14 cellular contexts compared by ENCODE assay signal in genomic region chr3:194585880-194586281, GRCh38. TPM values are rescaled to one million over a fixed set of nuclear protein-coding genes. Genes with fewer than 3 reads are reported as not detected.
DNase-seq lines count a peak whose midpoint lies in the region; ATAC-seq, FAIRE-seq and TF ChIP-seq lines count a peak whose summit lies in the region.
"Had no signal": no experiment of that assay in that cellular context is flagged by ENCODE, and none has a peak within 500 bp of the region (broad histone marks: within the 10 kb centered on the region; RNA-seq: fewer than 3 reads in every experiment).

No MANE protein-coding gene starts in this region.

- peak; percentile 16 for ATAC-seq in HepG2
- no peak for ATAC-seq in right lobe of liver
- ATAC-seq in K562: peak; percentile 20
- no peak for ATAC-seq in natural killer cell
- no peak for ATAC-seq in HG03442 (IDR thresholded peaks at IDR 0.05; ENCODE audit: unreplicated experiment)
- ATAC-seq in GM19455 (IDR thresholded peaks at IDR 0.05; ENCODE audit: unreplicated experiment): no peak
- ATAC-seq: left colon, T-cell had no signal

- H3K27me3 ChIP-seq in HepG2 (ENCODE audit: control insufficient read depth in 1 of 2, insufficient read depth in 2 of 2, low read length in 2 of 2) (no peaks in the 10 kb centered on the region; a peak in 1 of 5 replicates), right lobe of liver (no peaks in the 10 kb centered on the region), K562 (ENCODE audit: control insufficient read depth in 2 of 2, insufficient read depth in 2 of 2, low read length in 2 of 2) (no peaks in the 10 kb centered on the region), H7 (ENCODE audit: control insufficient read depth, insufficient read depth, low read length) (no peaks in the 10 kb centered on the region)
- H3K27me3 ChIP-seq: esophagus squamous epithelium, tibial artery had no signal

- in situ Hi-C loops in HepG2 (cut with HindIII; ENCODE audit: extremely low pct_ligation_motif_present, low pct_unique_long_range_greater_than_20kb) (no loop called here), K562 (cut with MboI) (loop anchor here (10.0 kb wide), 1 partner anchor 251 kb away; no protein-coding TSS in a partner anchor), GM13976 (cut with MboI; ENCODE audit: low sequenced_read_pairs, unreplicated experiment) (loop anchor here (25.0 kb wide), 1 partner anchor 249 kb away; no protein-coding TSS in a partner anchor)

- TF ChIP-seq POLR2A in HepG2 (IDR thresholded peaks at IDR 0.05; ENCODE audit: insufficient read depth in 1 of 2, low read depth in 2 of 2, low read length in 2 of 2) (no peak; a peak in 1 of 4 replicates), right lobe of liver (IDR thresholded peaks at IDR 0.05) (no peak), K562 (conservative IDR thresholded peaks at IDR 0.05) (no peak)

- no peak for DNase-seq in HepG2 (ENCODE audit: low spot score)
- no peak for DNase-seq in right lobe of liver
- DNase-seq in K562 (ENCODE audit: extremely low read depth in 1 of 4, low spot score in 3 of 4): peak in 2 of 4 experiments; percentile 30 to 50
- DNase-seq in natural killer cell: no peak
- no peak for DNase-seq in H7
- DNase-seq in GM13976 (ENCODE audit: low spot score): no peak
- DNase-seq: aorta, esophagus squamous epithelium, left colon, MM.1S, T-cell, tibial artery had no signal

- TF ChIP-seq EP300 in HepG2 (IDR thresholded peaks at IDR 0.05; ENCODE audit: low read depth in 2 of 2, low read length in 2 of 2) (no peak), HepG2 (CRISPR knock-in tag; IDR thresholded peaks at IDR 0.05; ENCODE audit: borderline replicate concordance) (no peak), K562 (IDR thresholded peaks at IDR 0.05; ENCODE audit: low read length) (no peak)

- H3K36me3 ChIP-seq in HepG2 (replicated peaks in 1 of 2; ENCODE audit: control insufficient read depth in 1 of 2, insufficient read depth in 2 of 2, low read length in 2 of 2) (0 out of 5 replicates have a peak, but pooled peaks cover 0 to 5% of the 10 kb centered on the region in 2 experiments), right lobe of liver (no peaks in the 10 kb centered on the region), K562 (ENCODE audit: control insufficient read depth, insufficient read depth, low read length) (peaks cover 20% of the 10 kb centered on the region; the same call in 2 of the 3 replicates), H7 (replicated peaks; ENCODE audit: control insufficient read depth, insufficient read depth, low read length) (no peaks in the 10 kb centered on the region)

- H3K9ac ChIP-seq in HepG2 (ENCODE audit: insufficient read depth, low read depth, low read length) (no peak overlapping the region), K562 (ENCODE audit: insufficient read depth in 1 of 2, low read depth in 2 of 2, low read length in 2 of 2) (no peak overlapping the region)

- WGBS in HepG2 (ENCODE audit: low lambda C conversion rate): 72% methylated on average over 5 of the region's 5 CpGs
- 83% methylated on average over 5 of the region's 5 CpGs for WGBS in right lobe of liver (ENCODE audit: insufficient coverage, low coverage, low lambda C conversion rate, missing lambda C conversion rate)
- 71% methylated on average over 5 of the region's 5 CpGs for WGBS in K562 (ENCODE audit: insufficient coverage, low coverage, missing lambda C conversion rate)

- BruUV-seq in HepG2 (replicated peaks; lab: Mats Ljungman, UMichigan) (no TSS peak), K562 (replicated peaks; lab: Mats Ljungman, UMichigan) (no TSS peak)

- H3K79me2 ChIP-seq in HepG2 (ENCODE audit: insufficient read depth, low read length) (peaks cover 11% of the 10 kb centered on the region), K562 (ENCODE audit: control insufficient read depth, insufficient read depth, low read length) (peaks cover 13% of the 10 kb centered on the region)

- no peaks in the 10 kb centered on the region for H3K36me3 Mint-ChIP-seq in natural killer cell

- H3K9me3 ChIP-seq in HepG2 (ENCODE audit: low read length): no peaks in the 10 kb centered on the region
- no peaks in the 10 kb centered on the region for H3K9me3 ChIP-seq in right lobe of liver
- no peaks in the 10 kb centered on the region for H3K9me3 ChIP-seq in K562 (replicated peaks; ENCODE audit: control insufficient read depth, insufficient read depth, low read depth, low read length)
- H3K9me3 ChIP-seq: esophagus squamous epithelium, tibial artery had no signal

- H3K9me3 Mint-ChIP-seq in natural killer cell: no peaks in the 10 kb centered on the region

- H4K20me1 ChIP-seq in HepG2 (ENCODE audit: insufficient read depth, low read length) (no peaks in the 10 kb centered on the region), K562 (replicated peaks; ENCODE audit: control insufficient read depth, insufficient read depth, low read length) (no peaks in the 10 kb centered on the region)

- TF ChIP-seq CTCF in HepG2 (CRISPR knock-in tag; IDR thresholded peaks at IDR 0.05) (no peak), right lobe of liver (IDR thresholded peaks at IDR 0.05) (no peak), K562 (IDR thresholded peaks at IDR 0.05 in 2 of 3, conservative IDR thresholded peaks at IDR 0.05 in 1 of 3; ENCODE audit: insufficient read depth in 2 of 3, low read depth in 1 of 3, low read length in 3 of 3) (no peak), natural killer cell (IDR thresholded peaks at IDR 0.05) (no peak), GM13976 (IDR thresholded peaks at IDR 0.05; ENCODE audit: borderline replicate concordance, control extremely low read depth, extremely low read depth, insufficient read depth, missing control alignments) (no peak)

- peaks cover 29% of the 10 kb centered on the region for H3K4me1 ChIP-seq in HepG2 (ENCODE audit: insufficient read depth, low read length)
- peaks cover 0 to 9% (median 0%) of the 10 kb centered on the region in 4 donors for H3K4me1 ChIP-seq in right lobe of liver
- peaks cover 5 to 11% of the 10 kb centered on the region in 2 experiments; a peak in 4 of 5 replicates for H3K4me1 ChIP-seq in K562 (replicated peaks in 1 of 2; ENCODE audit: control insufficient read depth in 2 of 2, insufficient read depth in 2 of 2, low read length in 2 of 2)

- H3K4me3 ChIP-seq in HepG2 (replicated peaks in 1 of 3; ENCODE audit: insufficient read depth in 1 of 3, low read depth in 2 of 3, low read length in 3 of 3): no peak overlapping the region
- no peak overlapping the region for H3K4me3 ChIP-seq in right lobe of liver
- H3K4me3 ChIP-seq in K562: no peak overlapping the region
- no peak overlapping the region for H3K4me3 ChIP-seq in H7 (ENCODE audit: insufficient read depth, low read depth, low read length)
- H3K4me3 ChIP-seq: esophagus squamous epithelium, tibial artery had no signal

- intact Hi-C loops in HepG2 (cut with micrococcal nuclease; ENCODE audit: unreplicated experiment): no loop called here
- intact Hi-C loops in right lobe of liver (cut with DNase I): loop anchor here in 1 of 2 donors (5.0 kb wide), 1 partner anchor 109 kb away; no protein-coding TSS in a partner anchor
- intact Hi-C loops in K562 (cut with micrococcal nuclease): no loop called here
- intact Hi-C loops in natural killer cell (cut with micrococcal nuclease): no loop called here

- H3K27ac ChIP-seq in HepG2 (ENCODE audit: extremely low read length, insufficient read depth, low read length): no peak overlapping the region
- H3K27ac ChIP-seq in right lobe of liver: no peak overlapping the region
- no peak overlapping the region for H3K27ac ChIP-seq in K562 (ENCODE audit: extremely low read depth, low read depth, low read length)

- no peaks in the 10 kb centered on the region for H3K9me1 ChIP-seq in K562 (ENCODE audit: control insufficient read depth, insufficient read depth, low read length)

- TF ChIP-seq RAD21 in HepG2 (CRISPR knock-in tag; IDR thresholded peaks at IDR 0.05): no peak
- no peak for TF ChIP-seq RAD21 in K562 (CRISPR knock-in tag; conservative IDR thresholded peaks at IDR 0.05 in 1 of 2, IDR thresholded peaks at IDR 0.05 in 1 of 2)

- H3K27me3 Mint-ChIP-seq in natural killer cell (ENCODE audit: low read depth in 2 of 2): no peaks in the 10 kb centered on the region
- H3K27me3 Mint-ChIP-seq: T-cell had no signal

- H2AFZ ChIP-seq in HepG2 (ENCODE audit: low read length): no peak overlapping the region
- H2AFZ ChIP-seq in K562 (ENCODE audit: low read depth, low read length): no peak overlapping the region

- FAIRE-seq in HepG2 (lab: Jason Lieb, UNC) (no peak), K562 (lab: Jason Lieb, UNC) (no peak)

- H3K4me2 ChIP-seq in HepG2 (ENCODE audit: low read depth, low read length) (0 out of 2 replicates have a peak overlapping the region, but pooled peaks have one; percentile 2), K562 (ENCODE audit: insufficient read depth, low read length) (no peak overlapping the region)

- peak overlapping the region; percentile 95 to 97 for H3K27ac Mint-ChIP-seq in natural killer cell

- H3K4me3 Mint-ChIP-seq in natural killer cell: peak overlapping the region; percentile 75

- H3K4me1 Mint-ChIP-seq in natural killer cell: peaks cover 20 to 27% of the 10 kb centered on the region in 2 donors

- CTCF ChIA-PET in HepG2 (lab: Yijun Ruan, JAX; ENCODE audit: low intra/inter-chr PET ratio, low total read pairs) (no interaction called here), K562 (lab: Yijun Ruan, JAX; ENCODE audit: low intra/inter-chr PET ratio) (no interaction called here)

- POLR2A ChIA-PET in HepG2 (lab: Yijun Ruan, JAX): interaction anchor here (1.0 to 2.7 kb wide), 3 partner anchors 40 to 115 kb away, joined by 3 to 13 read pairs (median 4); no protein-coding TSS in a partner anchor
- POLR2A ChIA-PET in K562 (lab: Yijun Ruan, JAX): interaction anchor here (0.6 to 1.6 kb wide), 3 partner anchors 10 to 449 kb away, joined by 3 to 7 read pairs (median 3); no protein-coding TSS in a partner anchor

RNA-seq across cellular contexts. Expression of gene TMEM44, which starts 47.3 kb away (rescaled TPM):
- total RNA-seq in HepG2 (2016; rRNA removed; fragmentation: Illumina TruSeq; extraction: Trizol): 3.2 and 7.3 TPM in 2 replicates
- total RNA-seq in HepG2 (2016; cell fraction: cytosol; rRNA removed; fragmentation: Illumina TruSeq; extraction: Trizol; ENCODE audit: low read depth): 2.0 and 2.5 TPM in 2 replicates
- total RNA-seq in HepG2 (2016; cell fraction: insoluble cytoplasmic fraction; rRNA removed; fragmentation: Illumina TruSeq; extraction: Trizol): 2.4 and 7.8 TPM in 2 replicates
- total RNA-seq in HepG2 (2016; cell fraction: membrane; rRNA removed; fragmentation: Illumina TruSeq; extraction: Trizol): 3.7 and 4.9 TPM in 2 replicates
- total RNA-seq in HepG2 (2016; cell fraction: nucleus; rRNA removed; fragmentation: Illumina TruSeq; extraction: Trizol): 8.7 and 10.7 TPM in 2 replicates
- 13.8 and 16.0 TPM in 2 replicates for polyA plus RNA-seq in HepG2 (2011; rRNA removed)
- polyA plus RNA-seq in HepG2 (2011; cell fraction: cytosol; rRNA removed): 8.3 and 8.8 TPM in 2 replicates
- polyA plus RNA-seq in HepG2 (2011; cell fraction: nucleus; rRNA removed): 49.0 and 57.1 TPM in 2 replicates
- 6.3 and 10.4 TPM in 2 replicates for polyA plus RNA-seq in HepG2 (2012)
- 1.9 and 2.6 TPM in 2 replicates for polyA plus RNA-seq in HepG2 (2016; cell fraction: cytosol; fragmentation: Illumina TruSeq; extraction: Trizol; ENCODE audit: low read depth)
- polyA plus RNA-seq in HepG2 (2016; cell fraction: insoluble cytoplasmic fraction; fragmentation: Illumina TruSeq; extraction: Trizol; ENCODE audit: low read depth): 3.4 and 3.6 TPM in 2 replicates
- 3.5 and 4.2 TPM in 2 replicates for polyA plus RNA-seq in HepG2 (2016; cell fraction: membrane; fragmentation: Illumina TruSeq; extraction: Trizol; ENCODE audit: low read depth)
- 34.3 and 35.9 TPM in 2 replicates for polyA plus RNA-seq in HepG2 (2016; cell fraction: nucleus; fragmentation: Illumina TruSeq; extraction: Trizol; ENCODE audit: insufficient read depth, low read depth)
- polyA minus RNA-seq in HepG2 (2011; rRNA and poly(A)+ RNA removed; ENCODE audit: low replicate concordance): 11.5 and 19.4 TPM in 2 replicates
- polyA minus RNA-seq in HepG2 (2011; cell fraction: cytosol; rRNA and poly(A)+ RNA removed): 2.8 and 4.9 TPM in 2 replicates
- 13.4 and 15.0 TPM in 2 replicates for polyA minus RNA-seq in HepG2 (2011; cell fraction: nucleus; rRNA and poly(A)+ RNA removed)
- 1 to 10 TPM; 2.2 to 6.8 (median 4.2) TPM for total RNA-seq in right lobe of liver
- total RNA-seq in K562 (2011; cell fraction: chromatin; rRNA removed; ENCODE audit: low replicate concordance): 57.1 and 107 TPM in 2 replicates
- total RNA-seq in K562 (2011; cell fraction: nucleolus; rRNA removed): 59.7 and 67.4 TPM in 2 replicates
- total RNA-seq in K562 (2011; cell fraction: nucleoplasm; rRNA removed): 57.2 and 61.1 TPM in 2 replicates
- total RNA-seq in K562 (2014; rRNA removed): 13.1 and 13.8 TPM in 2 replicates
- total RNA-seq in K562 (2014; rRNA removed; fragmentation: Illumina TruSeq; extraction: Trizol): 6.0 and 7.2 TPM in 2 replicates
- total RNA-seq in K562 (2015; rRNA removed; fragmentation: Illumina TruSeq; extraction: Trizol): 7.5 TPM in 2 replicates
- total RNA-seq in K562 (2021): 16.9 and 18.1 TPM in 2 replicates
- 13.5 and 14.5 TPM in 2 replicates for polyA plus RNA-seq in K562 (2011; rRNA removed)
- polyA plus RNA-seq in K562 (2011; cell fraction: cytosol; rRNA removed): 11.8 and 16.3 TPM in 2 replicates
- polyA plus RNA-seq in K562 (2011; cell fraction: nucleus; rRNA removed): 44.6 and 76.9 TPM in 2 replicates
- polyA plus RNA-seq in K562 (2012): 9.8 and 17.5 TPM in 2 replicates
- 11.3 and 12.4 TPM in 2 replicates for polyA plus RNA-seq in K562 (2014; fragmentation: Illumina TruSeq; extraction: Trizol)
- 1 to 10 TPM in 1 of 2 experiments, under 1 TPM in 1; 0.53 to 1.7 TPM for polyA plus RNA-seq in K562 (2014; fragmentation: Nextera tagmentation; extraction: Ambion mirVana)
- 15.5 and 16.2 TPM in 2 replicates for polyA plus RNA-seq in K562 (2014; rRNA removed)
- polyA minus RNA-seq in K562 (2011; rRNA and poly(A)+ RNA removed): 9.1 and 13.7 TPM in 2 replicates
- 7.7 and 7.8 TPM in 2 replicates for polyA minus RNA-seq in K562 (2011; cell fraction: cytosol; rRNA and poly(A)+ RNA removed)
- polyA minus RNA-seq in K562 (2011; cell fraction: nucleus; rRNA and poly(A)+ RNA removed): 13.4 and 18.8 TPM in 2 replicates
- 1 to 10 TPM; 2.1 to 3.0 (median 2.8) TPM for total RNA-seq in natural killer cell
- 5.4 and 9.8 TPM in 2 replicates for total RNA-seq in H7 (2014; rRNA removed; shearing (Covaris generic))

Comparison
In these comparisons a context has a peak if more than half of its experiments do, and no peak if none do; other contexts are left out.
1. ATAC-seq: peak in HepG2 (single experiment) and K562 (single experiment); none in right lobe of liver (0 of 4), natural killer cell (0 of 3), HG03442 (single experiment) and GM19455 (single experiment).